In genomic region chr7:156461881-156462665, GRCh38 we compare ENCODE assay signal across 19 cellular contexts.
DNase-seq lines count a peak whose midpoint lies in the region; TF ChIP-seq lines count a peak whose summit lies in the region.
"Had no signal": no experiment of that assay in that cellular context is flagged by ENCODE, and none has a peak within 500 bp of the region (broad histone marks: within the 10 kb centered on the region; RNA-seq: fewer than 3 reads in every experiment).

No MANE protein-coding gene starts in this region.

- H3K27ac Mint-ChIP-seq in H9: no peak overlapping the region
- H3K27ac Mint-ChIP-seq in activated T-helper 1 cell treated with anti-CD3 and anti-CD28 coated beads, Interleukin-12 subunit alpha, Interleukin-12 subunit beta, Interleukin-2, Interleukin-4 antibody, amounts not matched to agents 30 ng/mL and 10 ng/mL and 1 ng/mL, durations not matched to agents 14 hours and 24 hours and 36 hours: no peak overlapping the region
- H3K27ac Mint-ChIP-seq: CD4-positive, CD25-positive, alpha-beta regulatory T cell; GM23338 had no signal

- H3K4me3 ChIP-seq in H7 (ENCODE audit: insufficient read depth, low read depth, low read length) (no peak overlapping the region), stomach (no peak overlapping the region), A673 (ENCODE audit: low read depth, low read length, poor library complexity, severe bottlenecking) (no peak overlapping the region)
- H3K4me3 ChIP-seq: GM23338, SK-N-MC had no signal

- TF ChIP-seq EP300 in stomach (IDR thresholded peaks at IDR 0.05): no peak

- POLR2A ChIA-PET in A673 (lab: Charles Lee; ENCODE audit: low non-redundant PET): no interaction called here

- no peak overlapping the region for H2BK12ac ChIP-seq in H9 (ENCODE audit: insufficient read length, low read depth, low read length)

- WGBS in stomach, 5 donors: 64 to 80% (median 70%) methylated on average over 4 to 22 of the region's 22 CpGs
- WGBS in H9 (ENCODE audit: extremely low coverage, insufficient read length, low lambda C conversion rate): no CpG with 5 or more reads among the region's 22 CpGs

- no peak overlapping the region for H3K9ac ChIP-seq in H9 (ENCODE audit: extremely low read depth, insufficient read length, low read length)

- TF ChIP-seq POLR2A in stomach (IDR thresholded peaks at IDR 0.05): no peak

- H3K4me1 Mint-ChIP-seq in H9: peaks cover 5 to 13% of the 10 kb centered on the region in 2 experiments
- H3K4me1 Mint-ChIP-seq in activated T-helper 1 cell treated with anti-CD3 and anti-CD28 coated beads, Interleukin-12 subunit alpha, Interleukin-12 subunit beta, Interleukin-2, Interleukin-4 antibody, amounts not matched to agents 30 ng/mL and 10 ng/mL and 1 ng/mL, durations not matched to agents 14 hours and 24 hours and 36 hours (ENCODE audit: low read depth): peaks cover 4% of the 10 kb centered on the region
- H3K4me1 Mint-ChIP-seq: CD4-positive, CD25-positive, alpha-beta regulatory T cell had no signal

- no peak overlapping the region for H3K4me3 Mint-ChIP-seq in H9
- H3K4me3 Mint-ChIP-seq in activated T-helper 1 cell treated with anti-CD3 and anti-CD28 coated beads, Interleukin-12 subunit alpha, Interleukin-12 subunit beta, Interleukin-2, Interleukin-4 antibody, amounts not matched to agents 30 ng/mL and 10 ng/mL and 1 ng/mL, durations not matched to agents 14 hours and 24 hours and 36 hours: no peak overlapping the region
- H3K4me3 Mint-ChIP-seq: CD4-positive, CD25-positive, alpha-beta regulatory T cell; GM23338 had no signal

- no peak overlapping the region for H4K5ac ChIP-seq in H9 (ENCODE audit: insufficient read length, low read depth, low read length)

- no peaks in the 10 kb centered on the region for H3K9me3 ChIP-seq in stomach
- no peaks in the 10 kb centered on the region for H3K9me3 ChIP-seq in H9 (ENCODE audit: control insufficient read depth, low read depth, low read length)
- no peaks in the 10 kb centered on the region for H3K9me3 ChIP-seq in A673 (ENCODE audit: low read depth, low read length, poor library complexity, severe bottlenecking)
- H3K9me3 ChIP-seq: Caco-2 had no signal

- H3K14ac ChIP-seq in H9 (ENCODE audit: insufficient read depth, low read length): no peak overlapping the region

- no peaks in the 10 kb centered on the region for H3K27me3 Mint-ChIP-seq in H9 (ENCODE audit: low read depth)
- H3K27me3 Mint-ChIP-seq in activated T-helper 1 cell treated with anti-CD3 and anti-CD28 coated beads, Interleukin-12 subunit alpha, Interleukin-12 subunit beta, Interleukin-2, Interleukin-4 antibody, amounts not matched to agents 30 ng/mL and 10 ng/mL and 1 ng/mL, durations not matched to agents 14 hours and 24 hours and 36 hours (ENCODE audit: insufficient read depth): peaks cover 8% of the 10 kb centered on the region
- H3K27me3 Mint-ChIP-seq: CD4-positive, CD25-positive, alpha-beta regulatory T cell had no signal

- H4K20me1 ChIP-seq in H9 (ENCODE audit: control insufficient read depth, insufficient read depth, insufficient read length): no peaks in the 10 kb centered on the region

- H3K27me3 ChIP-seq in H7 (ENCODE audit: control insufficient read depth, insufficient read depth, low read length): no peaks in the 10 kb centered on the region
- H3K27me3 ChIP-seq in stomach: no peaks in the 10 kb centered on the region
- no peaks in the 10 kb centered on the region for H3K27me3 ChIP-seq in H9 (ENCODE audit: insufficient read depth, low read length)
- peaks cover 66% of the 10 kb centered on the region for H3K27me3 ChIP-seq in A673 (replicated peaks; ENCODE audit: insufficient read depth, low read depth, low read length, poor library complexity)

- H3K36me3 Mint-ChIP-seq in H9 (ENCODE audit: insufficient read depth in 1 of 3, low read depth in 3 of 3): no peaks in the 10 kb centered on the region
- H3K36me3 Mint-ChIP-seq in activated T-helper 1 cell treated with anti-CD3 and anti-CD28 coated beads, Interleukin-12 subunit alpha, Interleukin-12 subunit beta, Interleukin-2, Interleukin-4 antibody, amounts not matched to agents 30 ng/mL and 10 ng/mL and 1 ng/mL, durations not matched to agents 14 hours and 24 hours and 36 hours (ENCODE audit: low read depth): no peaks in the 10 kb centered on the region

- no peak overlapping the region for H2BK120ac ChIP-seq in H9 (ENCODE audit: low read depth, low read length, poor library complexity, severe bottlenecking)

- no peak overlapping the region for H2AK5ac ChIP-seq in H9 (ENCODE audit: insufficient read length, low read length)

- peak; percentile 60 for DNase-seq in H7
- peak; percentile 65 for DNase-seq in NCI-H2029 (lab: John Stamatoyannopoulos, UW)
- peak; percentile 39 for DNase-seq in kidney tubule cell (ENCODE audit: low spot score)
- DNase-seq in stomach: peak; percentile 70
- no peak for DNase-seq in H9
- DNase-seq in activated T-helper 1 cell treated with anti-CD3 and anti-CD28 coated beads, Interleukin-12 subunit alpha, Interleukin-12 subunit beta, Interleukin-2, Interleukin-4 antibody, amounts not matched to agents 30 ng/mL and 10 ng/mL and 1 ng/mL, durations not matched to agents 14 hours and 24 hours and 36 hours (ENCODE audit: low spot score): no peak
- no peak for DNase-seq in A673 (ENCODE audit: low spot score)
- DNase-seq: Caco-2; CD4-positive, CD25-positive, alpha-beta regulatory T cell; GF-D8; KG1; MV-4-11; NCI-H1694 treated with DMSO at 0.1 percent for 48 hours; NCI-H2171 treated with DMSO at 0.1 percent for 48 hours; NCI-H446; NCI-H69; Right ventricle myocardium superior had no signal

- no peak overlapping the region for H3K4ac ChIP-seq in H9 (ENCODE audit: low read depth, low read length)

- no peaks in the 10 kb centered on the region for H3K23me2 ChIP-seq in H9 (ENCODE audit: insufficient read length, low read depth, low read length, poor library complexity, severe bottlenecking)

- H3K4me1 ChIP-seq in stomach (peaks cover 0 to 10% (median 2%) of the 10 kb centered on the region in 4 donors), H9 (ENCODE audit: insufficient read depth, low read length) (no peaks in the 10 kb centered on the region), A673 (ENCODE audit: insufficient read depth, low read length, poor library complexity, severe bottlenecking) (no peaks in the 10 kb centered on the region)
- H3K4me1 ChIP-seq: Caco-2 had no signal

- H3K23ac ChIP-seq in H9 (ENCODE audit: insufficient read length, low read depth, low read length): no peak overlapping the region

- no peak overlapping the region for H2BK20ac ChIP-seq in H9 (ENCODE audit: low read depth, low read length, poor library complexity, severe bottlenecking)

- H3K79me2 ChIP-seq in H9 (ENCODE audit: insufficient read depth, low read length): no peaks in the 10 kb centered on the region

- CTCF ChIA-PET in A673 (lab: Charles Lee): no interaction called here

- H3K36me3 ChIP-seq in H7 (replicated peaks; ENCODE audit: control insufficient read depth, insufficient read depth, low read length): no peaks in the 10 kb centered on the region
- no peaks in the 10 kb centered on the region for H3K36me3 ChIP-seq in stomach
- no peaks in the 10 kb centered on the region for H3K36me3 ChIP-seq in A673 (ENCODE audit: insufficient read depth, low read length, poor library complexity, severe bottlenecking)

- H3T11ph ChIP-seq in H9 (ENCODE audit: low read length): no peak overlapping the region

- H3K4me2 ChIP-seq in H9 (ENCODE audit: insufficient read depth, insufficient read length, low read length): no peak overlapping the region
- H3K4me2 ChIP-seq: GM23338 had no signal

- H3K27ac ChIP-seq in stomach (peak overlapping the region in 3 of 5 donors; percentile 4 to 57 (median 47)), H9 (ENCODE audit: insufficient read length, low read depth, low read length) (no peak overlapping the region), A673 (ENCODE audit: low read depth, low read length, poor library complexity, severe bottlenecking) (no peak overlapping the region)
- H3K27ac ChIP-seq: SK-N-MC had no signal

- H3K18ac ChIP-seq in H9 (ENCODE audit: insufficient read length, low read depth, low read length): no peak overlapping the region

- H2AFZ ChIP-seq in H9 (ENCODE audit: low read length): no peak overlapping the region
- H2AFZ ChIP-seq: GM23338 had no signal

- intact Hi-C loops in stomach (cut with DNase I; ENCODE audit: low total_unique reads) (no loop called here), A673 (cut with micrococcal nuclease; ENCODE audit: unreplicated experiment) (no loop called here)
- intact Hi-C loops in activated T-helper 1 cell treated with anti-CD3 and anti-CD28 coated beads, Interleukin-12 subunit alpha, Interleukin-12 subunit beta, Interleukin-2, Interleukin-4 antibody, amounts not matched to agents 30 ng/mL and 10 ng/mL and 1 ng/mL, durations not matched to agents 14 hours and 24 hours and 36 hours (cut with micrococcal nuclease): no loop called here

- H4K8ac ChIP-seq in H9 (replicated peaks; ENCODE audit: insufficient read length, low read depth, low read length): no peak overlapping the region

- no peak overlapping the region for H2BK5ac ChIP-seq in H9 (ENCODE audit: insufficient read length, low read length)

- no peaks in the 10 kb centered on the region for H3K79me1 ChIP-seq in H9 (ENCODE audit: insufficient read depth, low read depth, low read length, poor library complexity, severe bottlenecking)

- TF ChIP-seq CTCF in stomach (IDR thresholded peaks at IDR 0.05): no peak
- no peak for TF ChIP-seq CTCF in H9 (conservative IDR thresholded peaks at IDR 0.05)
- no peak for TF ChIP-seq CTCF in A673 (conservative IDR thresholded peaks at IDR 0.05; ENCODE audit: low read depth, low read length)

- peaks cover 0 to 2% of the 10 kb centered on the region in 2 experiments; a peak in 1 of 5 replicates for H3K9me3 Mint-ChIP-seq in H9
- no peaks in the 10 kb centered on the region for H3K9me3 Mint-ChIP-seq in activated T-helper 1 cell treated with anti-CD3 and anti-CD28 coated beads, Interleukin-12 subunit alpha, Interleukin-12 subunit beta, Interleukin-2, Interleukin-4 antibody, amounts not matched to agents 30 ng/mL and 10 ng/mL and 1 ng/mL, durations not matched to agents 14 hours and 24 hours and 36 hours

- no peak overlapping the region for H2BK15ac ChIP-seq in H9 (ENCODE audit: low read depth, low read length)

- no peak overlapping the region for H4K91ac ChIP-seq in H9 (ENCODE audit: insufficient read length, low read depth, low read length)

- BruUV-seq in A673 (replicated peaks; lab: Mats Ljungman, UMichigan): no TSS peak

- H3K56ac ChIP-seq in H9 (ENCODE audit: insufficient read length, low read depth, low read length): no peak overlapping the region

Comparison
In these comparisons a context has a peak if more than half of its experiments do, and no peak if none do; other contexts are left out.
1. DNase-seq: peak in H7 (single experiment), NCI-H2029 (single experiment), kidney tubule cell (single experiment) and stomach (single experiment); none in H9 (single experiment), activated T-helper 1 cell treated with anti-CD3 and anti-CD28 coated beads, Interleukin-12 subunit alpha, Interleukin-12 subunit beta, Interleukin-2, Interleukin-4 antibody, amounts not matched to agents 30 ng/mL and 10 ng/mL and 1 ng/mL, durations not matched to agents 14 hours and 24 hours and 36 hours (single experiment) and A673 (single experiment).
2. H3K27ac ChIP-seq: peak in stomach (3 of 5); none in H9 (single experiment) and A673 (single experiment).